ENCODE assay signal across 8 cellular contexts in genomic region chr3:129399895-129400357, GRCh38.
DNase-seq lines count a peak whose midpoint lies in the region; TF ChIP-seq lines count a peak whose summit lies in the region.

No MANE protein-coding gene starts in this region.

- H3K9me3 ChIP-seq in duodenal mucosa (ENCODE audit: control insufficient read depth in 1 of 2, low read length in 2 of 2) (no peaks in the 10 kb centered on the region), neutrophil (no peaks in the 10 kb centered on the region)

- H3K27me3 ChIP-seq in duodenal mucosa (ENCODE audit: control insufficient read depth in 1 of 2, insufficient read depth in 2 of 2, low read length in 2 of 2) (no peaks in the 10 kb centered on the region), neutrophil (no peaks in the 10 kb centered on the region)

- H3K36me3 ChIP-seq in duodenal mucosa (ENCODE audit: control insufficient read depth in 1 of 2, insufficient read depth in 2 of 2, low read length in 2 of 2) (peaks cover 2 to 10% of the 10 kb centered on the region in 2 donors), neutrophil (peaks cover 19% of the 10 kb centered on the region)

- H3K4me3 ChIP-seq in duodenal mucosa (ENCODE audit: low read depth in 1 of 2, low read length in 2 of 2): peak overlapping the region; percentile 90 to 97
- H3K4me3 ChIP-seq in neutrophil (ENCODE audit: low read depth in 1 of 2, low read length in 1 of 2): peak overlapping the region; percentile 89 to 93
- H3K4me3 ChIP-seq in foreskin fibroblast (ENCODE audit: low read depth in 1 of 2, low read length in 2 of 2): no peak overlapping the region

- peak; percentile 21 for DNase-seq in stimulated activated CD4-positive, alpha-beta T cell treated with anti-CD3 and anti-CD28 coated beads, Interleukin-15, amount 100 ng/mL, for 24 hours
- no peak for DNase-seq in stimulated activated CD4-positive, alpha-beta T cell treated with anti-CD3 and anti-CD28 coated beads, Interleukin-12 subunit alpha, Interleukin-12 subunit beta, amount 100 ng/mL, for 4 hours
- DNase-seq in NCI-H774 (lab: John Stamatoyannopoulos, UW): peak; percentile 61
- no peak for DNase-seq in NCI-H2227 treated with DMSO at 0.1 percent for 48 hours (lab: John Stamatoyannopoulos, UW)
- DNase-seq in foreskin fibroblast: no peak
- DNase-seq in SHP77 (lab: John Stamatoyannopoulos, UW): no peak

- H3K9ac ChIP-seq in duodenal mucosa (ENCODE audit: low read depth in 1 of 2, low read length in 2 of 2): peak overlapping the region; percentile 72 to 86

- no peak overlapping the region for H3K27ac ChIP-seq in duodenal mucosa (ENCODE audit: low read depth, low read length)
- peak overlapping the region; percentile 83 for H3K27ac ChIP-seq in neutrophil

- no peak for TF ChIP-seq CTCF in neutrophil (IDR thresholded peaks at IDR 0.05)
- no peak for TF ChIP-seq CTCF in foreskin fibroblast (IDR thresholded peaks at IDR 0.05; ENCODE audit: low read depth, low read length)

- H3K4me1 ChIP-seq in duodenal mucosa (ENCODE audit: control insufficient read depth in 1 of 2, insufficient read depth in 2 of 2, low read length in 2 of 2) (peaks cover 12 to 23% of the 10 kb centered on the region in 2 donors), neutrophil (ENCODE audit: control insufficient read depth in 1 of 2, insufficient read depth in 1 of 2, low read depth in 1 of 2, low read length in 1 of 2) (peaks cover 13 to 21% of the 10 kb centered on the region in 2 experiments)

Comparison
In these comparisons a context has a peak if more than half of its experiments do, and no peak if none do; other contexts are left out.
1. DNase-seq: peak in stimulated activated CD4-positive, alpha-beta T cell treated with anti-CD3 and anti-CD28 coated beads, Interleukin-15, amount 100 ng/mL, for 24 hours (single experiment) and NCI-H774 (single experiment); none in stimulated activated CD4-positive, alpha-beta T cell treated with anti-CD3 and anti-CD28 coated beads, Interleukin-12 subunit alpha, Interleukin-12 subunit beta, amount 100 ng/mL, for 4 hours (single experiment), NCI-H2227 treated with DMSO at 0.1 percent for 48 hours (single experiment), foreskin fibroblast (0 of 2) and SHP77 (0 of 2).
2. H3K4me3 ChIP-seq: peak in duodenal mucosa (2 of 2) and neutrophil (2 of 2); none in foreskin fibroblast (0 of 2).